1 cellular context compared by ENCODE assay signal in the genomic region with DNA sequence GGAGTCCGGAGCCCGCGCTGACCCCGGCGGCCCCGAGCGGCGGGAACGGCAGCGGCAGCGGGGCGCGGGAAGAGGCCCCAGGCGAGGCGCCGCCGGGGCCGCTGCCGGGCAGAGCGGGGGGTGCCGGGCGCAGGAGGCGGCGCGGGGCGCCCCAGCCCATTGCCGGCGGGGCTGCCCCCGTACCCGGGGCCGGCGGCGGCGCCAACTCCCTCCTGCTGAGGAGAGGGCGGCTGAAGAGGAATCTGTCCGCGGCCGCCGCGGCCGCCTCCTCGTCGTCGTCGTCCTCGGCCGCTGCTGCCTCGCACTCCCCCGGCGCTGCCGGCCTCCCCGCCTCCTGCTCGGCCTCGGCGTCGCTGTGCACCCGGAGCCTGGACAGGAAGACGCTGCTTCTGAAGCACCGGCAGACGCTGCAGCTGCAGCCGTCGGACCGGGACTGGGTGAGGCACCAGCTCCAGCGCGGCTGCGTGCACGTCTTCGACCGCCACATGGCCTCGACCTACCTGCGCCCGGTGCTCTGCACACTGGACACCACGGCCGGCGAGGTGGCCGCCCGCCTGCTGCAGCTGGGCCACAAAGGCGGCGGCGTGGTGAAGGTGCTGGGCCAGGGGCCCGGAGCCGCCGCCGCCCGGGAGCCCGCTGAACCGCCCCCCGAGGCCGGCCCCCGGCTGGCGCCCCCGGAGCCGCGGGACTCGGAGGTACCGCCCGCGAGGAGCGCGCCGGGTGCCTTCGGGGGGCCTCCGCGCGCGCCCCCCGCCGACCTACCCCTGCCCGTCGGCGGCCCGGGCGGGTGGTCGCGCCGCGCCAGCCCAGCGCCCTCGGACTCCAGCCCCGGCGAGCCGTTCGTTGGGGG.
TF ChIP-seq lines count a peak whose summit lies in the region.

No MANE protein-coding gene starts in this region.

TF ChIP-seq in WTC11, 78 proteins besides CTCF, POLR2A, EP300 and RAD21 (continued from another document and continues in another):
- TF ChIP-seq, protein P1, sequence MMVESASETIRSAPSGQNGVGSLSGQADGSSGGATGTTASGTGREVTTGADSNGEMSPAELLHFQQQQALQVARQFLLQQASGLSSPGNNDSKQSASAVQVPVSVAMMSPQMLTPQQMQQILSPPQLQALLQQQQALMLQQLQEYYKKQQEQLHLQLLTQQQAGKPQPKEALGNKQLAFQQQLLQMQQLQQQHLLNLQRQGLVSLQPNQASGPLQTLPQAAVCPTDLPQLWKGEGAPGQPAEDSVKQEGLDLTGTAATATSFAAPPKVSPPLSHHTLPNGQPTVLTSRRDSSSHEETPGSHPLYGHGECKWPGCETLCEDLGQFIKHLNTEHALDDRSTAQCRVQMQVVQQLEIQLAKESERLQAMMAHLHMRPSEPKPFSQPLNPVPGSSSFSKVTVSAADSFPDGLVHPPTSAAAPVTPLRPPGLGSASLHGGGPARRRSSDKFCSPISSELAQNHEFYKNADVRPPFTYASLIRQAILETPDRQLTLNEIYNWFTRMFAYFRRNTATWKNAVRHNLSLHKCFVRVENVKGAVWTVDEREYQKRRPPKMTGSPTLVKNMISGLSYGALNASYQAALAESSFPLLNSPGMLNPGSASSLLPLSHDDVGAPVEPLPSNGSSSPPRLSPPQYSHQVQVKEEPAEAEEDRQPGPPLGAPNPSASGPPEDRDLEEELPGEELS (CRISPR knock-in tag; IDR thresholded peaks at IDR 0.05) = peak; percentile 65; the same call in 1 of the 2 replicates
- TF ChIP-seq NR1H2 (CRISPR knock-in tag; IDR thresholded peaks at IDR 0.05) (no peak), HMGA2 (CRISPR knock-in tag; IDR thresholded peaks at IDR 0.05) (no peak), NFE2L1 (CRISPR knock-in tag; IDR thresholded peaks at IDR 0.05) (no peak), MXD4 (CRISPR knock-in tag; IDR thresholded peaks at IDR 0.05; ENCODE audit: borderline replicate concordance) (no peak), ZNF671 (CRISPR knock-in tag; IDR thresholded peaks at IDR 0.05) (no peak), FOXJ3 (CRISPR knock-in tag; IDR thresholded peaks at IDR 0.05; ENCODE audit: borderline replicate concordance) (no peak), FOXK1 (CRISPR knock-in tag; IDR thresholded peaks at IDR 0.05) (peak; percentile 33; the same call in 1 of the 2 replicates), CREM (CRISPR knock-in tag; IDR thresholded peaks at IDR 0.05) (no peak), ZNF423 (CRISPR knock-in tag; IDR thresholded peaks at IDR 0.05) (no peak), ZNF219 (CRISPR knock-in tag; IDR thresholded peaks at IDR 0.05; ENCODE audit: borderline replicate concordance) (no peak), IRF2 (CRISPR knock-in tag; IDR thresholded peaks at IDR 0.05; ENCODE audit: borderline replicate concordance, low read depth) (0 out of 2 replicates have a peak, but pooled peaks have one; percentile 16), ZNF121 (CRISPR knock-in tag; IDR thresholded peaks at IDR 0.05) (no peak), MYBL2 (CRISPR knock-in tag; IDR thresholded peaks at IDR 0.05) (no peak), ZNF317 (CRISPR knock-in tag; IDR thresholded peaks at IDR 0.05; ENCODE audit: borderline replicate concordance, low read depth) (no peak), FOXP1 (CRISPR knock-in tag; IDR thresholded peaks at IDR 0.05; ENCODE audit: borderline replicate concordance) (peak; percentile 70; the same call in 1 of the 2 replicates), SMAD4 (CRISPR knock-in tag; IDR thresholded peaks at IDR 0.05) (no peak), TP53 (CRISPR knock-in tag; IDR thresholded peaks at IDR 0.05) (no peak), NFYB (CRISPR knock-in tag; conservative IDR thresholded peaks at IDR 0.05; ENCODE audit: low read depth) (no peak), JUN (CRISPR knock-in tag; IDR thresholded peaks at IDR 0.05) (no peak), SOX15 (CRISPR knock-in tag; IDR thresholded peaks at IDR 0.05) (no peak)
- TF ChIP-seq, protein P2, sequence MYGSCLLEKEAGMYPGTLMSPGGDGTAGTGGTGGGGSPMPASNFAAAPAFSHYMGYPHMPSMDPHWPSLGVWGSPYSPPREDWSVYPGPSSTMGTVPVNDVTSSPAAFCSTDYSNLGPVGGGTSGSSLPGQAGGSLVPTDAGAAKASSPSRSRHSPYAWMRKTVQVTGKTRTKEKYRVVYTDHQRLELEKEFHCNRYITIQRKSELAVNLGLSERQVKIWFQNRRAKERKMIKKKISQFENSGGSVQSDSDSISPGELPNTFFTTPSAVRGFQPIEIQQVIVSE (CRISPR knock-in tag; IDR thresholded peaks at IDR 0.05; ENCODE audit: borderline replicate concordance) = no peak
- TF ChIP-seq, protein P3, sequence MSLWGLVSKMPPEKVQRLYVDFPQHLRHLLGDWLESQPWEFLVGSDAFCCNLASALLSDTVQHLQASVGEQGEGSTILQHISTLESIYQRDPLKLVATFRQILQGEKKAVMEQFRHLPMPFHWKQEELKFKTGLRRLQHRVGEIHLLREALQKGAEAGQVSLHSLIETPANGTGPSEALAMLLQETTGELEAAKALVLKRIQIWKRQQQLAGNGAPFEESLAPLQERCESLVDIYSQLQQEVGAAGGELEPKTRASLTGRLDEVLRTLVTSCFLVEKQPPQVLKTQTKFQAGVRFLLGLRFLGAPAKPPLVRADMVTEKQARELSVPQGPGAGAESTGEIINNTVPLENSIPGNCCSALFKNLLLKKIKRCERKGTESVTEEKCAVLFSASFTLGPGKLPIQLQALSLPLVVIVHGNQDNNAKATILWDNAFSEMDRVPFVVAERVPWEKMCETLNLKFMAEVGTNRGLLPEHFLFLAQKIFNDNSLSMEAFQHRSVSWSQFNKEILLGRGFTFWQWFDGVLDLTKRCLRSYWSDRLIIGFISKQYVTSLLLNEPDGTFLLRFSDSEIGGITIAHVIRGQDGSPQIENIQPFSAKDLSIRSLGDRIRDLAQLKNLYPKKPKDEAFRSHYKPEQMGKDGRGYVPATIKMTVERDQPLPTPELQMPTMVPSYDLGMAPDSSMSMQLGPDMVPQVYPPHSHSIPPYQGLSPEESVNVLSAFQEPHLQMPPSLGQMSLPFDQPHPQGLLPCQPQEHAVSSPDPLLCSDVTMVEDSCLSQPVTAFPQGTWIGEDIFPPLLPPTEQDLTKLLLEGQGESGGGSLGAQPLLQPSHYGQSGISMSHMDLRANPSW (CRISPR knock-in tag; conservative IDR thresholded peaks at IDR 0.05; ENCODE audit: low read depth) = no peak
- TF ChIP-seq, protein P4, sequence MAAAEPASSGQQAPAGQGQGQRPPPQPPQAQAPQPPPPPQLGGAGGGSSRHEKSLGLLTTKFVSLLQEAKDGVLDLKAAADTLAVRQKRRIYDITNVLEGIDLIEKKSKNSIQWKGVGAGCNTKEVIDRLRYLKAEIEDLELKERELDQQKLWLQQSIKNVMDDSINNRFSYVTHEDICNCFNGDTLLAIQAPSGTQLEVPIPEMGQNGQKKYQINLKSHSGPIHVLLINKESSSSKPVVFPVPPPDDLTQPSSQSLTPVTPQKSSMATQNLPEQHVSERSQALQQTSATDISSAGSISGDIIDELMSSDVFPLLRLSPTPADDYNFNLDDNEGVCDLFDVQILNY (CRISPR knock-in tag; IDR thresholded peaks at IDR 0.05) = 0 out of 2 replicates have a peak, but pooled peaks have one; percentile 25
- TF ChIP-seq, protein P5, sequence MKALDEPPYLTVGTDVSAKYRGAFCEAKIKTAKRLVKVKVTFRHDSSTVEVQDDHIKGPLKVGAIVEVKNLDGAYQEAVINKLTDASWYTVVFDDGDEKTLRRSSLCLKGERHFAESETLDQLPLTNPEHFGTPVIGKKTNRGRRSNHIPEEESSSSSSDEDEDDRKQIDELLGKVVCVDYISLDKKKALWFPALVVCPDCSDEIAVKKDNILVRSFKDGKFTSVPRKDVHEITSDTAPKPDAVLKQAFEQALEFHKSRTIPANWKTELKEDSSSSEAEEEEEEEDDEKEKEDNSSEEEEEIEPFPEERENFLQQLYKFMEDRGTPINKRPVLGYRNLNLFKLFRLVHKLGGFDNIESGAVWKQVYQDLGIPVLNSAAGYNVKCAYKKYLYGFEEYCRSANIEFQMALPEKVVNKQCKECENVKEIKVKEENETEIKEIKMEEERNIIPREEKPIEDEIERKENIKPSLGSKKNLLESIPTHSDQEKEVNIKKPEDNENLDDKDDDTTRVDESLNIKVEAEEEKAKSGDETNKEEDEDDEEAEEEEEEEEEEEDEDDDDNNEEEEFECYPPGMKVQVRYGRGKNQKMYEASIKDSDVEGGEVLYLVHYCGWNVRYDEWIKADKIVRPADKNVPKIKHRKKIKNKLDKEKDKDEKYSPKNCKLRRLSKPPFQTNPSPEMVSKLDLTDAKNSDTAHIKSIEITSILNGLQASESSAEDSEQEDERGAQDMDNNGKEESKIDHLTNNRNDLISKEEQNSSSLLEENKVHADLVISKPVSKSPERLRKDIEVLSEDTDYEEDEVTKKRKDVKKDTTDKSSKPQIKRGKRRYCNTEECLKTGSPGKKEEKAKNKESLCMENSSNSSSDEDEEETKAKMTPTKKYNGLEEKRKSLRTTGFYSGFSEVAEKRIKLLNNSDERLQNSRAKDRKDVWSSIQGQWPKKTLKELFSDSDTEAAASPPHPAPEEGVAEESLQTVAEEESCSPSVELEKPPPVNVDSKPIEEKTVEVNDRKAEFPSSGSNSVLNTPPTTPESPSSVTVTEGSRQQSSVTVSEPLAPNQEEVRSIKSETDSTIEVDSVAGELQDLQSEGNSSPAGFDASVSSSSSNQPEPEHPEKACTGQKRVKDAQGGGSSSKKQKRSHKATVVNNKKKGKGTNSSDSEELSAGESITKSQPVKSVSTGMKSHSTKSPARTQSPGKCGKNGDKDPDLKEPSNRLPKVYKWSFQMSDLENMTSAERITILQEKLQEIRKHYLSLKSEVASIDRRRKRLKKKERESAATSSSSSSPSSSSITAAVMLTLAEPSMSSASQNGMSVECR (CRISPR knock-in tag; IDR thresholded peaks at IDR 0.05; ENCODE audit: borderline replicate concordance) = peak; percentile 60; the same call in 1 of the 2 replicates
- TF ChIP-seq, protein P6, sequence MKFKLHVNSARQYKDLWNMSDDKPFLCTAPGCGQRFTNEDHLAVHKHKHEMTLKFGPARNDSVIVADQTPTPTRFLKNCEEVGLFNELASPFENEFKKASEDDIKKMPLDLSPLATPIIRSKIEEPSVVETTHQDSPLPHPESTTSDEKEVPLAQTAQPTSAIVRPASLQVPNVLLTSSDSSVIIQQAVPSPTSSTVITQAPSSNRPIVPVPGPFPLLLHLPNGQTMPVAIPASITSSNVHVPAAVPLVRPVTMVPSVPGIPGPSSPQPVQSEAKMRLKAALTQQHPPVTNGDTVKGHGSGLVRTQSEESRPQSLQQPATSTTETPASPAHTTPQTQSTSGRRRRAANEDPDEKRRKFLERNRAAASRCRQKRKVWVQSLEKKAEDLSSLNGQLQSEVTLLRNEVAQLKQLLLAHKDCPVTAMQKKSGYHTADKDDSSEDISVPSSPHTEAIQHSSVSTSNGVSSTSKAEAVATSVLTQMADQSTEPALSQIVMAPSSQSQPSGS (CRISPR knock-in tag; IDR thresholded peaks at IDR 0.05; ENCODE audit: borderline replicate concordance, low read depth) = no peak
- TF ChIP-seq, protein P7, sequence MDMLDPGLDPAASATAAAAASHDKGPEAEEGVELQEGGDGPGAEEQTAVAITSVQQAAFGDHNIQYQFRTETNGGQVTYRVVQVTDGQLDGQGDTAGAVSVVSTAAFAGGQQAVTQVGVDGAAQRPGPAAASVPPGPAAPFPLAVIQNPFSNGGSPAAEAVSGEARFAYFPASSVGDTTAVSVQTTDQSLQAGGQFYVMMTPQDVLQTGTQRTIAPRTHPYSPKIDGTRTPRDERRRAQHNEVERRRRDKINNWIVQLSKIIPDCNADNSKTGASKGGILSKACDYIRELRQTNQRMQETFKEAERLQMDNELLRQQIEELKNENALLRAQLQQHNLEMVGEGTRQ (CRISPR knock-in tag; IDR thresholded peaks at IDR 0.05) = no peak
- TF ChIP-seq, protein P8, sequence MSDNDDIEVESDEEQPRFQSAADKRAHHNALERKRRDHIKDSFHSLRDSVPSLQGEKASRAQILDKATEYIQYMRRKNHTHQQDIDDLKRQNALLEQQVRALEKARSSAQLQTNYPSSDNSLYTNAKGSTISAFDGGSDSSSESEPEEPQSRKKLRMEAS (CRISPR knock-in tag; IDR thresholded peaks at IDR 0.05) = peak; percentile 39; the same call in 1 of the 2 replicates
- TF ChIP-seq, protein P9, sequence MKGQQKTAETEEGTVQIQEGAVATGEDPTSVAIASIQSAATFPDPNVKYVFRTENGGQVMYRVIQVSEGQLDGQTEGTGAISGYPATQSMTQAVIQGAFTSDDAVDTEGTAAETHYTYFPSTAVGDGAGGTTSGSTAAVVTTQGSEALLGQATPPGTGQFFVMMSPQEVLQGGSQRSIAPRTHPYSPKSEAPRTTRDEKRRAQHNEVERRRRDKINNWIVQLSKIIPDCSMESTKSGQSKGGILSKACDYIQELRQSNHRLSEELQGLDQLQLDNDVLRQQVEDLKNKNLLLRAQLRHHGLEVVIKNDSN (CRISPR knock-in tag; IDR thresholded peaks at IDR 0.05) = no peak
- TF ChIP-seq, protein P10, sequence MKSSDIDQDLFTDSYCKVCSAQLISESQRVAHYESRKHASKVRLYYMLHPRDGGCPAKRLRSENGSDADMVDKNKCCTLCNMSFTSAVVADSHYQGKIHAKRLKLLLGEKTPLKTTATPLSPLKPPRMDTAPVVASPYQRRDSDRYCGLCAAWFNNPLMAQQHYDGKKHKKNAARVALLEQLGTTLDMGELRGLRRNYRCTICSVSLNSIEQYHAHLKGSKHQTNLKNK (CRISPR knock-in tag; IDR thresholded peaks at IDR 0.05) = no peak
- TF ChIP-seq, protein P11, sequence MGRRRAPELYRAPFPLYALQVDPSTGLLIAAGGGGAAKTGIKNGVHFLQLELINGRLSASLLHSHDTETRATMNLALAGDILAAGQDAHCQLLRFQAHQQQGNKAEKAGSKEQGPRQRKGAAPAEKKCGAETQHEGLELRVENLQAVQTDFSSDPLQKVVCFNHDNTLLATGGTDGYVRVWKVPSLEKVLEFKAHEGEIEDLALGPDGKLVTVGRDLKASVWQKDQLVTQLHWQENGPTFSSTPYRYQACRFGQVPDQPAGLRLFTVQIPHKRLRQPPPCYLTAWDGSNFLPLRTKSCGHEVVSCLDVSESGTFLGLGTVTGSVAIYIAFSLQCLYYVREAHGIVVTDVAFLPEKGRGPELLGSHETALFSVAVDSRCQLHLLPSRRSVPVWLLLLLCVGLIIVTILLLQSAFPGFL (CRISPR knock-in tag; IDR thresholded peaks at IDR 0.05; ENCODE audit: borderline replicate concordance) = no peak
- TF ChIP-seq, protein P12, sequence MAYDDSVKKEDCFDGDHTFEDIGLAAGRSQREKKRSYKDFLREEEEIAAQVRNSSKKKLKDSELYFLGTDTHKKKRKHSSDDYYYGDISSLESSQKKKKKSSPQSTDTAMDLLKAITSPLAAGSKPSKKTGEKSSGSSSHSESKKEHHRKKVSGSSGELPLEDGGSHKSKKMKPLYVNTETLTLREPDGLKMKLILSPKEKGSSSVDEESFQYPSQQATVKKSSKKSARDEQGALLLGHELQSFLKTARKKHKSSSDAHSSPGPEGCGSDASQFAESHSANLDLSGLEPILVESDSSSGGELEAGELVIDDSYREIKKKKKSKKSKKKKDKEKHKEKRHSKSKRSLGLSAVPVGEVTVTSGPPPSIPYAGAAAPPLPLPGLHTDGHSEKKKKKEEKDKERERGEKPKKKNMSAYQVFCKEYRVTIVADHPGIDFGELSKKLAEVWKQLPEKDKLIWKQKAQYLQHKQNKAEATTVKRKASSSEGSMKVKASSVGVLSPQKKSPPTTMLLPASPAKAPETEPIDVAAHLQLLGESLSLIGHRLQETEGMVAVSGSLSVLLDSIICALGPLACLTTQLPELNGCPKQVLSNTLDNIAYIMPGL (CRISPR knock-in tag; IDR thresholded peaks at IDR 0.05) = no peak; the same call in 1 of the 2 replicates
- TF ChIP-seq, protein P13, sequence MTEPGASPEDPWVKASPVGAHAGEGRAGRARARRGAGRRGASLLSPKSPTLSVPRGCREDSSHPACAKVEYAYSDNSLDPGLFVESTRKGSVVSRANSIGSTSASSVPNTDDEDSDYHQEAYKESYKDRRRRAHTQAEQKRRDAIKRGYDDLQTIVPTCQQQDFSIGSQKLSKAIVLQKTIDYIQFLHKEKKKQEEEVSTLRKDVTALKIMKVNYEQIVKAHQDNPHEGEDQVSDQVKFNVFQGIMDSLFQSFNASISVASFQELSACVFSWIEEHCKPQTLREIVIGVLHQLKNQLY (CRISPR knock-in tag; IDR thresholded peaks at IDR 0.05) = no peak
